Comparison of ENCODE assay signal across 3 cellular contexts in genomic region chr13:110490009-110490770, GRCh38.
TF ChIP-seq lines count a peak whose summit lies in the region.

No MANE protein-coding gene starts in this region.

TF ChIP-seq in GM23338, 12 proteins besides CTCF, POLR2A, EP300 and RAD21 (continues in another document):
- no peak for TF ChIP-seq JUNB (IDR thresholded peaks at IDR 0.05; ENCODE audit: unreplicated experiment)
- no peak for TF ChIP-seq ZNF331 (CRISPR knock-in tag; IDR thresholded peaks at IDR 0.05; ENCODE audit: low read depth)
- TF ChIP-seq ZNF114 (CRISPR knock-in tag; IDR thresholded peaks at IDR 0.05) = no peak
- TF ChIP-seq REST (IDR thresholded peaks at IDR 0.05; ENCODE audit: unreplicated experiment) = no peak
- no peak for TF ChIP-seq CREB1 (CRISPR knock-in tag; IDR thresholded peaks at IDR 0.05; ENCODE audit: low read depth)

TF ChIP-seq in K562, 482 proteins besides CTCF, POLR2A, EP300 and RAD21:
- no peak for TF ChIP-seq ETV5 (CRISPR knock-in tag; IDR thresholded peaks at IDR 0.05; ENCODE audit: low read depth)
- TF ChIP-seq STAT6 (CRISPR knock-in tag; IDR thresholded peaks at IDR 0.05) = no peak
- TF ChIP-seq MTA2 (IDR thresholded peaks at IDR 0.05; ENCODE audit: low read depth) = no peak
- TF ChIP-seq ZNF134 (CRISPR knock-in tag; conservative IDR thresholded peaks at IDR 0.05) = no peak
- TF ChIP-seq RFX7 (CRISPR knock-in tag; IDR thresholded peaks at IDR 0.05) = no peak
- TF ChIP-seq FOXM1 (IDR thresholded peaks at IDR 0.05; ENCODE audit: low read depth) = no peak
- no peak for TF ChIP-seq FOXM1 (CRISPR knock-in tag; IDR thresholded peaks at IDR 0.05; ENCODE audit: low read depth)
- TF ChIP-seq HNRNPH1 (optimal IDR thresholded peaks at IDR 0.05; ENCODE audit: low read depth, low read length) = no peak
- no peak for TF ChIP-seq AFF4 (CRISPR knock-in tag; IDR thresholded peaks at IDR 0.05)
- no peak for TF ChIP-seq RBFOX2 (IDR thresholded peaks at IDR 0.05; ENCODE audit: low read depth, low read length)
- no peak for TF ChIP-seq ZNF76 (CRISPR knock-in tag; IDR thresholded peaks at IDR 0.05; ENCODE audit: borderline replicate concordance)
- no peak for TF ChIP-seq CREB3L1 (IDR thresholded peaks at IDR 0.05; ENCODE audit: borderline replicate concordance, low read depth)
- TF ChIP-seq RBM14 (IDR thresholded peaks at IDR 0.05; ENCODE audit: borderline replicate concordance, insufficient read depth, low read depth, low read length) = no peak
- no peak for TF ChIP-seq RB1 (IDR thresholded peaks at IDR 0.05; ENCODE audit: low read depth)
TF ChIP-seq in K562: peak in this region for 0.

TF ChIP-seq in HepG2, 621 proteins besides CTCF, POLR2A, EP300 and RAD21 (continues in another document):
- TF ChIP-seq NR2F6 (IDR thresholded peaks at IDR 0.05) = peak; percentile 65
- peak; percentile 52 for TF ChIP-seq NR2F6 (CRISPR knock-in tag; IDR thresholded peaks at IDR 0.05)
- no peak for TF ChIP-seq DNMT1 (CRISPR knock-in tag; IDR thresholded peaks at IDR 0.05)
- no peak for TF ChIP-seq ZKSCAN1 (IDR thresholded peaks at IDR 0.05; ENCODE audit: low read length)
- peak; percentile 25; the same call in 1 of the 2 replicates for TF ChIP-seq MEIS2 (CRISPR knock-in tag; IDR thresholded peaks at IDR 0.05)
- TF ChIP-seq IRF2 (CRISPR knock-in tag; IDR thresholded peaks at IDR 0.05) = no peak
- TF ChIP-seq ZNF30 (CRISPR knock-in tag; IDR thresholded peaks at IDR 0.05) = no peak
- TF ChIP-seq ZMYM4 (CRISPR knock-in tag; IDR thresholded peaks at IDR 0.05) = no peak
- TF ChIP-seq HNF4G (IDR thresholded peaks at IDR 0.05; ENCODE audit: borderline replicate concordance, low read depth, low read length) = no peak
- no peak for TF ChIP-seq HNF4G (CRISPR knock-in tag; IDR thresholded peaks at IDR 0.05; ENCODE audit: borderline replicate concordance, low read depth)
- TF ChIP-seq SPEN (CRISPR knock-in tag; IDR thresholded peaks at IDR 0.05; ENCODE audit: low read depth) = no peak
- TF ChIP-seq KDM5A (IDR thresholded peaks at IDR 0.05; ENCODE audit: borderline replicate concordance, low read length) = no peak
- no peak for TF ChIP-seq CCDC6 (CRISPR knock-in tag; IDR thresholded peaks at IDR 0.05)
- no peak for TF ChIP-seq FOXP1 (IDR thresholded peaks at IDR 0.05)
- TF ChIP-seq FOXP1 (CRISPR knock-in tag; IDR thresholded peaks at IDR 0.05) = 0 out of 2 replicates have a peak, but pooled peaks have one; percentile 50
- TF ChIP-seq SAP130 (CRISPR knock-in tag; IDR thresholded peaks at IDR 0.05; ENCODE audit: low read depth) = peak; percentile 59
- TF ChIP-seq TFDP2 (CRISPR knock-in tag; IDR thresholded peaks at IDR 0.05) = no peak
- TF ChIP-seq HMG20B (CRISPR knock-in tag; conservative IDR thresholded peaks at IDR 0.05) = 0 out of 2 replicates have a peak, but pooled peaks have one; percentile 16
- no peak for TF ChIP-seq SOX6 (IDR thresholded peaks at IDR 0.05)
- TF ChIP-seq SOX6 (CRISPR knock-in tag; IDR thresholded peaks at IDR 0.05) = peak; percentile 88
- TF ChIP-seq ZNF598 (CRISPR knock-in tag; IDR thresholded peaks at IDR 0.05; ENCODE audit: borderline replicate concordance) = no peak
- no peak for TF ChIP-seq ZFP90 (CRISPR knock-in tag; IDR thresholded peaks at IDR 0.05; ENCODE audit: borderline replicate concordance)
- no peak for TF ChIP-seq CBX1 (IDR thresholded peaks at IDR 0.05; ENCODE audit: low read depth)
- peak; percentile 52 for TF ChIP-seq CREM (IDR thresholded peaks at IDR 0.05)
- no peak for TF ChIP-seq CREM (CRISPR knock-in tag; IDR thresholded peaks at IDR 0.05)
- no peak for TF ChIP-seq REL (CRISPR knock-in tag; conservative IDR thresholded peaks at IDR 0.05)
- TF ChIP-seq ZNF331 (CRISPR knock-in tag; IDR thresholded peaks at IDR 0.05) = no peak
- TF ChIP-seq FOXA1 (IDR thresholded peaks at IDR 0.05) = no peak
- 0 out of 2 replicates have a peak, but pooled peaks have one; percentile 41 for TF ChIP-seq FOXA1 (CRISPR knock-in tag; IDR thresholded peaks at IDR 0.05)
- TF ChIP-seq AGO1 (IDR thresholded peaks at IDR 0.05; ENCODE audit: low read depth, low read length, poor library complexity, severe bottlenecking) = no peak
- TF ChIP-seq ARID5B (CRISPR knock-in tag; IDR thresholded peaks at IDR 0.05) = peak; percentile 69
- TF ChIP-seq ZBTB38 (CRISPR knock-in tag; IDR thresholded peaks at IDR 0.05) = no peak
- TF ChIP-seq NFE2L2 (IDR thresholded peaks at IDR 0.05; ENCODE audit: low read length) = no peak
- TF ChIP-seq HINFP (CRISPR knock-in tag; IDR thresholded peaks at IDR 0.05; ENCODE audit: low read depth) = no peak
- TF ChIP-seq ARNTL (CRISPR knock-in tag; IDR thresholded peaks at IDR 0.05) = no peak
- peak; percentile 49 for TF ChIP-seq ZNF687 (CRISPR knock-in tag; IDR thresholded peaks at IDR 0.05)
- no peak for TF ChIP-seq RELA (CRISPR knock-in tag; IDR thresholded peaks at IDR 0.05)
- TF ChIP-seq NFKB2 (CRISPR knock-in tag; IDR thresholded peaks at IDR 0.05; ENCODE audit: borderline replicate concordance) = no peak
- TF ChIP-seq ATRX (CRISPR knock-in tag; IDR thresholded peaks at IDR 0.05; ENCODE audit: borderline replicate concordance) = no peak
- TF ChIP-seq SMARCC2 (IDR thresholded peaks at IDR 0.05) = no peak
- no peak for TF ChIP-seq REST (IDR thresholded peaks at IDR 0.05; ENCODE audit: borderline replicate concordance in 1 of 2, low read depth in 1 of 2, low read length in 2 of 2)
- peak; percentile 61 for TF ChIP-seq BCL6 (CRISPR knock-in tag; IDR thresholded peaks at IDR 0.05)
- TF ChIP-seq HNRNPUL1 (IDR thresholded peaks at IDR 0.05; ENCODE audit: low read depth, low read length) = no peak
- TF ChIP-seq MYNN (CRISPR knock-in tag; IDR thresholded peaks at IDR 0.05; ENCODE audit: low read depth) = no peak
- no peak for TF ChIP-seq ZBTB1 (CRISPR knock-in tag; IDR thresholded peaks at IDR 0.05; ENCODE audit: borderline replicate concordance)
- TF ChIP-seq ZNF230 (CRISPR knock-in tag; IDR thresholded peaks at IDR 0.05) = no peak
- TF ChIP-seq ZNF138 (CRISPR knock-in tag; IDR thresholded peaks at IDR 0.05; ENCODE audit: low read depth) = no peak
- TF ChIP-seq ZFY (CRISPR knock-in tag; IDR thresholded peaks at IDR 0.05) = no peak
- TF ChIP-seq NR2F1 (CRISPR knock-in tag; IDR thresholded peaks at IDR 0.05) = peak in 1 of 2 experiments; percentile 70; a peak in 2 of 4 replicates
- peak; percentile 45; the same call in 1 of the 2 replicates for TF ChIP-seq MED1 (CRISPR knock-in tag; IDR thresholded peaks at IDR 0.05)
- TF ChIP-seq HCFC1 (IDR thresholded peaks at IDR 0.05; ENCODE audit: low read depth, low read length) = no peak
- no peak for TF ChIP-seq ZNF343 (CRISPR knock-in tag; IDR thresholded peaks at IDR 0.05)
- no peak for TF ChIP-seq SNAPC5 (CRISPR knock-in tag; IDR thresholded peaks at IDR 0.05; ENCODE audit: borderline replicate concordance)
